In the genomic region with DNA sequence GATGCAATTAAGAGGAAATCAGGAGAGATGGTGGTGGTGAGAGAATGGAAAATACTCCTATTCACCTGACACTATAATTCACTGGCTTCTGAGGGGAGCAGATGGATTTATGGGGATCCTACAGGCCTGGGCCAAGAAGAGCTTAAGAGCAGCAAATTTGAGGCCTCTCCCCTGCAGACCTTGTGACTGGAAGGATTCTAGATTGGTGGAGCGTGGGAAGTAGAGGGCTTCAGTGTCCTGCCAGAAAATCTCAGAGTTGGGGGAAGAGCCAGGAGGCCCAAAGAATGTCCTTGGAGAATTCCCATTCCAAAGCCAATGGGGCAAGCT, we compare ENCODE assay signal across 19 cellular contexts. TPM values are rescaled to one million over a fixed set of nuclear protein-coding genes. Genes with fewer than 3 reads are reported as not detected.
DNase-seq lines count a peak whose midpoint lies in the region; TF ChIP-seq lines count a peak whose summit lies in the region.
"Had no signal": no experiment of that assay in that cellular context is flagged by ENCODE, and none has a peak within 500 bp of the region (broad histone marks: within the 10 kb centered on the region; RNA-seq: fewer than 3 reads in every experiment).

No MANE protein-coding gene starts in this region.

- no peak overlapping the region for H3K27ac Mint-ChIP-seq in activated naive CD4-positive, alpha-beta T cell treated with anti-CD3 and anti-CD28 coated beads, Interleukin-2, amount 10 ng/mL, durations not matched to agents 7 days and 5 days
- H3K27ac Mint-ChIP-seq: activated CD8-positive, alpha-beta T cell treated with anti-CD3 and anti-CD28 coated beads for 36 hours; activated T-helper 17 cell treated with anti-CD3 and anti-CD28 coated beads, Interleukin-2, amount 50 U/mL, for 72 hours; CD4-positive, alpha-beta memory T cell; T-helper 1 cell treated with Interleukin-12 subunit alpha and Interleukin-12 subunit beta and Interleukin-4 antibody, amounts not matched to agents 30 μg/mL and 1 μg/mL, for 36 hours had no signal

- TF ChIP-seq EP300 in Ishikawa (IDR thresholded peaks at IDR 0.05; ENCODE audit: borderline replicate concordance) = no peak

- H3K36me3 Mint-ChIP-seq in activated naive CD4-positive, alpha-beta T cell treated with anti-CD3 and anti-CD28 coated beads, Interleukin-2, amount 10 ng/mL, durations not matched to agents 7 days and 5 days = no peaks in the 10 kb centered on the region
- H3K36me3 Mint-ChIP-seq: CD4-positive, alpha-beta memory T cell had no signal

- no peak for TF ChIP-seq CTCF in fibroblast of the aortic adventitia (IDR thresholded peaks at IDR 0.05; ENCODE audit: insufficient read depth, low read length)

- no peak overlapping the region for H3K4me3 ChIP-seq in fibroblast of the aortic adventitia (ENCODE audit: low read depth, low read length)
- H3K4me3 ChIP-seq: adrenal gland, MG63, tibial nerve had no signal

- H3K27me3 Mint-ChIP-seq in activated naive CD4-positive, alpha-beta T cell treated with anti-CD3 and anti-CD28 coated beads, Interleukin-2, amount 10 ng/mL, durations not matched to agents 7 days and 5 days = peaks cover 60% of the 10 kb centered on the region

- TF ChIP-seq RAD21 in Ishikawa (IDR thresholded peaks at IDR 0.05; ENCODE audit: low read depth) = no peak

- H3K4me1 Mint-ChIP-seq in activated naive CD4-positive, alpha-beta T cell treated with anti-CD3 and anti-CD28 coated beads, Interleukin-2, amount 10 ng/mL, durations not matched to agents 7 days and 5 days = no peaks in the 10 kb centered on the region
- H3K4me1 Mint-ChIP-seq: activated T-helper 17 cell treated with anti-CD3 and anti-CD28 coated beads, Interleukin-2, amount 50 U/mL, for 72 hours; CD4-positive, alpha-beta memory T cell; central memory CD8-positive, alpha-beta T cell had no signal

- no peaks in the 10 kb centered on the region for H3K9me3 Mint-ChIP-seq in activated naive CD4-positive, alpha-beta T cell treated with anti-CD3 and anti-CD28 coated beads, Interleukin-2, amount 10 ng/mL, durations not matched to agents 7 days and 5 days
- H3K9me3 Mint-ChIP-seq: activated CD8-positive, alpha-beta T cell treated with anti-CD3 and anti-CD28 coated beads for 36 hours; activated T-helper 17 cell treated with anti-CD3 and anti-CD28 coated beads, Interleukin-2, amount 50 U/mL, for 72 hours; CD4-positive, alpha-beta memory T cell; central memory CD8-positive, alpha-beta T cell; T-helper 1 cell treated with Interleukin-12 subunit alpha and Interleukin-12 subunit beta and Interleukin-4 antibody, amounts not matched to agents 30 μg/mL and 1 μg/mL, for 36 hours had no signal

- CTCF ChIA-PET in activated naive CD4-positive, alpha-beta T cell treated with anti-CD3 and anti-CD28 coated beads, Interleukin-2, amount 10 ng/mL, durations not matched to agents 7 days and 5 days (lab: Charles Lee) = interaction anchor here (0.7 to 1.9 kb wide), 2 partner anchors 44 to 71 kb away, joined by 3 to 7 read pairs; no protein-coding TSS in a partner anchor

- DNase-seq in A172 (ENCODE audit: low spot score) (peak; percentile 92), fibroblast of the aortic adventitia (ENCODE audit: low read depth) (peak; percentile 65), renal cortical epithelial cell (ENCODE audit: low read depth) (peak; percentile 11), AG20443 (ENCODE audit: low spot score) (no peak), hippocampal formation (lab: John Stamatoyannopoulos, UW) (no peak), NCI-H1436 treated with DMSO at 0.1 percent for 48 hours (lab: John Stamatoyannopoulos, UW) (no peak)
- DNase-seq in activated naive CD4-positive, alpha-beta T cell treated with anti-CD3 and anti-CD28 coated beads, Interleukin-2, amount 10 ng/mL, durations not matched to agents 7 days and 5 days = no peak
- DNase-seq: adrenal gland; CD4-positive, alpha-beta memory T cell; effector memory CD4-positive, alpha-beta T cell; NCI-H187 treated with DMSO at 0.1 percent for 48 hours; Right ventricle myocardium superior had no signal

- H3K4me3 Mint-ChIP-seq in activated naive CD4-positive, alpha-beta T cell treated with anti-CD3 and anti-CD28 coated beads, Interleukin-2, amount 10 ng/mL, durations not matched to agents 7 days and 5 days = no peak overlapping the region
- H3K4me3 Mint-ChIP-seq: activated CD8-positive, alpha-beta T cell treated with anti-CD3 and anti-CD28 coated beads for 36 hours; activated T-helper 17 cell treated with anti-CD3 and anti-CD28 coated beads, Interleukin-2, amount 50 U/mL, for 72 hours; CD4-positive, alpha-beta memory T cell; central memory CD8-positive, alpha-beta T cell; T-helper 1 cell treated with Interleukin-12 subunit alpha and Interleukin-12 subunit beta and Interleukin-4 antibody, amounts not matched to agents 30 μg/mL and 1 μg/mL, for 36 hours had no signal

TF ChIP-seq in Ishikawa, 13 proteins besides CTCF, POLR2A, EP300 and RAD21:
- TF ChIP-seq CREB1 (IDR thresholded peaks at IDR 0.05; ENCODE audit: low read depth) = no peak
- no peak; the same call in 1 of the 2 replicates for TF ChIP-seq TCF12 (IDR thresholded peaks at IDR 0.05; ENCODE audit: low read depth)
- peak; percentile 2; the same call in 1 of the 2 replicates for TF ChIP-seq NFIC (IDR thresholded peaks at IDR 0.05)
- TF ChIP-seq TAF1 (IDR thresholded peaks at IDR 0.05; ENCODE audit: low read depth) = no peak
- TF ChIP-seq CEBPB (IDR thresholded peaks at IDR 0.05) = no peak
- TF ChIP-seq TEAD4 (IDR thresholded peaks at IDR 0.05) = 0 out of 2 replicates have a peak, but pooled peaks have one; percentile 25
- TF ChIP-seq MAX (IDR thresholded peaks at IDR 0.05) = no peak
- TF ChIP-seq USF1 (IDR thresholded peaks at IDR 0.05) = peak; percentile 12; the same call in 1 of the 2 replicates
- TF ChIP-seq YY1 (IDR thresholded peaks at IDR 0.05; ENCODE audit: low read depth) = no peak
- TF ChIP-seq ZBTB7A (IDR thresholded peaks at IDR 0.05; ENCODE audit: low read depth) = no peak
- TF ChIP-seq EGR1 (IDR thresholded peaks at IDR 0.05) = no peak
- peak; percentile 75; the same call in 1 of the 2 replicates for TF ChIP-seq FOXM1 (IDR thresholded peaks at IDR 0.05; ENCODE audit: borderline replicate concordance, low read depth)
- TF ChIP-seq, protein P1, sequence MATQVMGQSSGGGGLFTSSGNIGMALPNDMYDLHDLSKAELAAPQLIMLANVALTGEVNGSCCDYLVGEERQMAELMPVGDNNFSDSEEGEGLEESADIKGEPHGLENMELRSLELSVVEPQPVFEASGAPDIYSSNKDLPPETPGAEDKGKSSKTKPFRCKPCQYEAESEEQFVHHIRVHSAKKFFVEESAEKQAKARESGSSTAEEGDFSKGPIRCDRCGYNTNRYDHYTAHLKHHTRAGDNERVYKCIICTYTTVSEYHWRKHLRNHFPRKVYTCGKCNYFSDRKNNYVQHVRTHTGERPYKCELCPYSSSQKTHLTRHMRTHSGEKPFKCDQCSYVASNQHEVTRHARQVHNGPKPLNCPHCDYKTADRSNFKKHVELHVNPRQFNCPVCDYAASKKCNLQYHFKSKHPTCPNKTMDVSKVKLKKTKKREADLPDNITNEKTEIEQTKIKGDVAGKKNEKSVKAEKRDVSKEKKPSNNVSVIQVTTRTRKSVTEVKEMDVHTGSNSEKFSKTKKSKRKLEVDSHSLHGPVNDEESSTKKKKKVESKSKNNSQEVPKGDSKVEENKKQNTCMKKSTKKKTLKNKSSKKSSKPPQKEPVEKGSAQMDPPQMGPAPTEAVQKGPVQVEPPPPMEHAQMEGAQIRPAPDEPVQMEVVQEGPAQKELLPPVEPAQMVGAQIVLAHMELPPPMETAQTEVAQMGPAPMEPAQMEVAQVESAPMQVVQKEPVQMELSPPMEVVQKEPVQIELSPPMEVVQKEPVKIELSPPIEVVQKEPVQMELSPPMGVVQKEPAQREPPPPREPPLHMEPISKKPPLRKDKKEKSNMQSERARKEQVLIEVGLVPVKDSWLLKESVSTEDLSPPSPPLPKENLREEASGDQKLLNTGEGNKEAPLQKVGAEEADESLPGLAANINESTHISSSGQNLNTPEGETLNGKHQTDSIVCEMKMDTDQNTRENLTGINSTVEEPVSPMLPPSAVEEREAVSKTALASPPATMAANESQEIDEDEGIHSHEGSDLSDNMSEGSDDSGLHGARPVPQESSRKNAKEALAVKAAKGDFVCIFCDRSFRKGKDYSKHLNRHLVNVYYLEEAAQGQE (IDR thresholded peaks at IDR 0.05; ENCODE audit: low read depth) = no peak

RNA-seq across cellular contexts. Expression of gene IGFN1, which starts 1.8 kb away (rescaled TPM):
- 20.7 and 26.0 TPM in 2 replicates for total RNA-seq in A172 (2014; rRNA removed; shearing (Covaris generic))
- total RNA-seq in fibroblast of the aortic adventitia (ENCODE audit: low replicate concordance) (under 0.01 and 0.74 TPM in 2 replicates), renal cortical epithelial cell (under 0.01 and 12.1 TPM in 2 replicates)
- total RNA-seq: activated CD8-positive, alpha-beta T cell treated with anti-CD3 and anti-CD28 coated beads for 36 hours; CD4-positive, alpha-beta memory T cell; Right ventricle myocardium superior; tibial nerve had no signal

RNA-seq across cellular contexts. Expression of gene TMEM9, which starts 38.2 kb away (rescaled TPM):
- 202 and 213 TPM in 2 replicates for total RNA-seq in A172 (2014; rRNA removed; shearing (Covaris generic))
- total RNA-seq in fibroblast of the aortic adventitia (ENCODE audit: low replicate concordance) = 24.0 and 35.1 TPM in 2 replicates
- total RNA-seq in renal cortical epithelial cell = 155 and 163 TPM in 2 replicates

Comparison
In these comparisons a context has a peak if more than half of its experiments do, and no peak if none do; other contexts are left out.
1. DNase-seq: peak in A172 (single experiment), fibroblast of the aortic adventitia (single experiment) and renal cortical epithelial cell (single experiment); none in AG20443 (single experiment), hippocampal formation (0 of 2), activated naive CD4-positive, alpha-beta T cell treated with anti-CD3 and anti-CD28 coated beads, Interleukin-2, amount 10 ng/mL, durations not matched to agents 7 days and 5 days (single experiment) and NCI-H1436 treated with DMSO at 0.1 percent for 48 hours (single experiment).